ENCODE assay signal across 8 cellular contexts in genomic region chr1:208029381-208030319, GRCh38.
DNase-seq lines count a peak whose midpoint lies in the region; ATAC-seq and TF ChIP-seq lines count a peak whose summit lies in the region.
"Had no signal": no experiment of that assay in that cellular context is flagged by ENCODE, and none has a peak within 500 bp of the region (broad histone marks: within the 10 kb centered on the region; RNA-seq: fewer than 3 reads in every experiment).

No MANE protein-coding gene starts in this region.

- H3K36me3 Mint-ChIP-seq in type B pancreatic cell, result peaks cover 54% of the 10 kb centered on the region

- H3K27ac ChIP-seq in Peyer's patch (peak overlapping the region; percentile 62 to 74 (median 62)), esophagus muscularis mucosa (replicated peaks in 1 of 4) (peak overlapping the region; percentile 64 to 80 (median 69)), mucosa of rectum (ENCODE audit: low read depth in 2 of 2, low read length in 2 of 2) (peak overlapping the region; percentile 75 to 85)

- TF ChIP-seq POLR2A in Peyer's patch (IDR thresholded peaks at IDR 0.05) (no peak), esophagus muscularis mucosa (IDR thresholded peaks at IDR 0.05; ENCODE audit: low read depth) (no peak)

- 50% methylated on average over 13 of the region's 14 CpGs for WGBS in esophagus muscularis mucosa

- intact Hi-C loops in esophagus muscularis mucosa (cut with DNase I), result no loop called here

- H3K4me3 Mint-ChIP-seq in type B pancreatic cell, result no peak overlapping the region

- ATAC-seq in GM21619 (IDR thresholded peaks at IDR 0.05; ENCODE audit: unreplicated experiment), result no peak

- TF ChIP-seq CTCF in Peyer's patch (IDR thresholded peaks at IDR 0.05) (no peak), esophagus muscularis mucosa (IDR thresholded peaks at IDR 0.05) (no peak), type B pancreatic cell (conservative IDR thresholded peaks at IDR 0.05) (no peak)

- H3K4me1 ChIP-seq in Peyer's patch, result peaks cover 0 to 23% (median 1%) of the 10 kb centered on the region in 4 donors
- peaks cover 19 to 37% (median 35%) of the 10 kb centered on the region in 4 donors for H3K4me1 ChIP-seq in esophagus muscularis mucosa
- peaks cover 16 to 23% of the 10 kb centered on the region in 2 donors for H3K4me1 ChIP-seq in mucosa of rectum (ENCODE audit: control insufficient read depth in 2 of 2, insufficient read depth in 2 of 2, low read length in 2 of 2)

- peaks cover 7% of the 10 kb centered on the region for H3K4me1 Mint-ChIP-seq in type B pancreatic cell (ENCODE audit: unreplicated experiment)

- no peak for DNase-seq in Peyer's patch
- no peak for DNase-seq in esophagus muscularis mucosa (ENCODE audit: extremely low spot score)
- DNase-seq in type B pancreatic cell (ENCODE audit: extremely low spot score, unreplicated experiment), result no peak
- no peak for DNase-seq in NAMALWA (ENCODE audit: low spot score)
- DNase-seq in NCI-H1092 (lab: John Stamatoyannopoulos, UW), result no peak
- DNase-seq: NCI-H1105 treated with DMSO at 0.1 percent for 48 hours had no signal

- no peaks in the 10 kb centered on the region for H3K9me3 Mint-ChIP-seq in type B pancreatic cell

- H3K36me3 ChIP-seq in Peyer's patch (peaks cover 0 to 49% (median 0%) of the 10 kb centered on the region in 3 donors), esophagus muscularis mucosa (peaks cover 18 to 84% (median 67%) of the 10 kb centered on the region in 4 donors), mucosa of rectum (ENCODE audit: control insufficient read depth in 2 of 2, insufficient read depth in 2 of 2, low read length in 2 of 2) (peaks cover 36 to 41% of the 10 kb centered on the region in 2 donors)

- H3K27me3 ChIP-seq in Peyer's patch (no peaks in the 10 kb centered on the region), esophagus muscularis mucosa (no peaks in the 10 kb centered on the region), mucosa of rectum (ENCODE audit: control insufficient read depth in 2 of 2, insufficient read depth in 2 of 2, low read length in 2 of 2) (no peaks in the 10 kb centered on the region)

- no peak for TF ChIP-seq EP300 in esophagus muscularis mucosa (IDR thresholded peaks at IDR 0.05)

- no peak overlapping the region for H3K4me3 ChIP-seq in Peyer's patch
- no peak overlapping the region for H3K4me3 ChIP-seq in esophagus muscularis mucosa
- no peak overlapping the region for H3K4me3 ChIP-seq in mucosa of rectum (ENCODE audit: low read length in 2 of 2)

- peak overlapping the region in 1 of 2 donors; percentile 23 for H3K9ac ChIP-seq in mucosa of rectum (ENCODE audit: low read depth in 1 of 2, low read length in 2 of 2)

- peak overlapping the region; percentile 52 for H3K27ac Mint-ChIP-seq in type B pancreatic cell

- no peaks in the 10 kb centered on the region for H3K9me3 ChIP-seq in Peyer's patch
- no peaks in the 10 kb centered on the region for H3K9me3 ChIP-seq in esophagus muscularis mucosa
- no peaks in the 10 kb centered on the region for H3K9me3 ChIP-seq in mucosa of rectum (ENCODE audit: control insufficient read depth in 2 of 2, low read length in 2 of 2)

- H3K27me3 Mint-ChIP-seq in type B pancreatic cell, result no peaks in the 10 kb centered on the region
